Comparison of ENCODE assay signal across 20 cellular contexts in genomic region chr15:57329582-57330367, GRCh38. TPM values are rescaled to one million over a fixed set of nuclear protein-coding genes. Genes with fewer than 3 reads are reported as not detected.
DNase-seq lines count a peak whose midpoint lies in the region; ATAC-seq, FAIRE-seq and TF ChIP-seq lines count a peak whose summit lies in the region.
"Had no signal": no experiment of that assay in that cellular context is flagged by ENCODE, and none has a peak within 500 bp of the region (broad histone marks: within the 10 kb centered on the region; RNA-seq: fewer than 3 reads in every experiment).

No MANE protein-coding gene starts in this region.

- H3K4me3 ChIP-seq in GM23338 (no peak overlapping the region), Loucy (ENCODE audit: low read length, poor library complexity, severe bottlenecking) (peak overlapping the region; percentile 36), neuronal stem cell (ENCODE audit: low read length in 2 of 2) (no peak overlapping the region)
- H3K4me3 ChIP-seq: pancreas had no signal

- H2AFZ ChIP-seq in GM23338 (no peak overlapping the region), Loucy (ENCODE audit: low read length) (peak overlapping the region; percentile 46), neuronal stem cell (ENCODE audit: low read length) (no peak overlapping the region)

- H3K14ac ChIP-seq in neuronal stem cell (ENCODE audit: low read length): peak overlapping the region; percentile 78

- ATAC-seq in GM23338: no peak
- ATAC-seq in GM18498 (IDR thresholded peaks at IDR 0.05; ENCODE audit: unreplicated experiment): no peak
- ATAC-seq: pancreas had no signal

- H4K20me1 ChIP-seq in GM23338 (replicated peaks; ENCODE audit: insufficient read depth) (no peaks in the 10 kb centered on the region), Loucy (ENCODE audit: insufficient read depth, low read length, poor library complexity, severe bottlenecking) (no peaks in the 10 kb centered on the region)

- TF ChIP-seq POLR2A in GM12892 (IDR thresholded peaks at IDR 0.05; ENCODE audit: low read depth, low read length): no peak

- H3K9me3 Mint-ChIP-seq in GM23338: no peaks in the 10 kb centered on the region
- H3K9me3 Mint-ChIP-seq: activated naive CD8-positive, alpha-beta T cell treated with anti-CD3 and anti-CD28 coated beads, Interleukin-2, amount 10 ng/mL, durations not matched to agents 7 days and 5 days; CD8-positive, alpha-beta memory T cell; natural killer cell had no signal

- FAIRE-seq in GM12892 (lab: Jason Lieb, UNC): no peak
- FAIRE-seq: pancreas had no signal

- H2BK15ac ChIP-seq in neuronal stem cell (ENCODE audit: low read length): peak overlapping the region; percentile 61

- H3K4me2 ChIP-seq in GM23338 (no peak overlapping the region), Loucy (ENCODE audit: low read depth, low read length, poor library complexity, severe bottlenecking) (peak overlapping the region; percentile 53), neuronal stem cell (ENCODE audit: insufficient read depth, low read length, poor library complexity, severe bottlenecking) (no peak overlapping the region)

- H3K27ac Mint-ChIP-seq in GM23338: no peak overlapping the region
- H3K27ac Mint-ChIP-seq: activated naive CD8-positive, alpha-beta T cell treated with anti-CD3 and anti-CD28 coated beads, Interleukin-2, amount 10 ng/mL, durations not matched to agents 7 days and 5 days; CD8-positive, alpha-beta memory T cell; natural killer cell had no signal

- H3K27me3 Mint-ChIP-seq in GM23338 (ENCODE audit: insufficient read depth, low read depth, poor library complexity): peaks cover 9% of the 10 kb centered on the region

- H3K4ac ChIP-seq in neuronal stem cell (ENCODE audit: low read length): no peak overlapping the region

- WGBS in neuronal stem cell (ENCODE audit: extremely low coverage in 2 of 2, insufficient read length in 2 of 2, insufficient replicate concordance in 1 of 2), 2 donors: no CpG with 5 or more reads among the region's 13 CpGs

- DNase-seq in GM23338 (ENCODE audit: low spot score) (no peak), UCSD-AML1 (lab: John Stamatoyannopoulos, UW; ENCODE audit: unreplicated experiment) (peak; percentile 46), neuronal stem cell (ENCODE audit: low spot score) (no peak), GM12892 (ENCODE audit: insufficient read length) (no peak), NCI-H2029 treated with DMSO at 0.1 percent for 48 hours (lab: John Stamatoyannopoulos, UW) (no peak)
- DNase-seq: activated effector memory CD4-positive, alpha-beta T cell treated with Interleukin-2 at 50 U/mL for 16 hours; activated naive CD8-positive, alpha-beta T cell treated with anti-CD3 and anti-CD28 coated beads, Interleukin-2, amount 10 ng/mL, durations not matched to agents 7 days and 5 days; CD8-positive, alpha-beta memory T cell; DMS53; GOT3; natural killer cell; NCI-H1048; NCI-H187; NCI-H2227 treated with DMSO at 0.1 percent for 48 hours; NCI-H774; pancreas; SHP77 treated with DMSO at 0.1 percent for 48 hours had no signal

- peak overlapping the region; percentile 14 for H3K23ac ChIP-seq in neuronal stem cell (ENCODE audit: low read depth, low read length, poor library complexity)

- H3F3A ChIP-seq in GM23338 (replicated peaks; ENCODE audit: low read depth) (0 out of 2 replicates have a peak, but pooled peaks cover 6% of the 10 kb centered on the region), Loucy (ENCODE audit: low read depth) (no peaks in the 10 kb centered on the region; the same call in 1 of the 2 replicates)

- no peak overlapping the region for H4K8ac ChIP-seq in neuronal stem cell (ENCODE audit: low read depth, low read length)

- H3K79me2 ChIP-seq in GM23338 (replicated peaks; ENCODE audit: insufficient read depth) (no peaks in the 10 kb centered on the region), Loucy (ENCODE audit: insufficient read depth, low read length) (no peaks in the 10 kb centered on the region)

- H3K9me3 ChIP-seq in Loucy (ENCODE audit: insufficient read depth, low read depth, low read length) (no peaks in the 10 kb centered on the region), neuronal stem cell (replicated peaks in 1 of 2; ENCODE audit: control insufficient read depth in 2 of 2, insufficient read depth in 1 of 2, low read depth in 1 of 2, low read length in 2 of 2) (no peaks in the 10 kb centered on the region)
- H3K9me3 ChIP-seq: pancreas had no signal

- TF ChIP-seq CTCF in GM23338 (conservative IDR thresholded peaks at IDR 0.05; ENCODE audit: low read depth in 2 of 2) (peak; percentile 18 to 22; a peak in 2 of 4 replicates), Loucy (conservative IDR thresholded peaks at IDR 0.05; ENCODE audit: low read length) (no peak)

- H2AK5ac ChIP-seq in neuronal stem cell (ENCODE audit: low read depth, low read length): peak overlapping the region; percentile 62

- no peak overlapping the region for H3K18ac ChIP-seq in neuronal stem cell (ENCODE audit: low read length)

- H3K4me1 Mint-ChIP-seq in GM23338: peaks cover 18% of the 10 kb centered on the region

- H3K36me3 Mint-ChIP-seq in GM23338 (ENCODE audit: low read depth): no peaks in the 10 kb centered on the region; the same call in 2 of the 3 replicates
- H3K36me3 Mint-ChIP-seq: activated naive CD8-positive, alpha-beta T cell treated with anti-CD3 and anti-CD28 coated beads, Interleukin-2, amount 10 ng/mL, durations not matched to agents 7 days and 5 days; CD8-positive, alpha-beta memory T cell; natural killer cell had no signal

- H3K9me2 ChIP-seq in GM23338 (ENCODE audit: insufficient read depth) (no peaks in the 10 kb centered on the region), Loucy (replicated peaks; ENCODE audit: low read depth, low read length) (no peaks in the 10 kb centered on the region)

- H3K27me3 ChIP-seq in GM23338 (ENCODE audit: insufficient read depth): no peaks in the 10 kb centered on the region
- no peaks in the 10 kb centered on the region for H3K27me3 ChIP-seq in Loucy (ENCODE audit: insufficient read depth, low read length, poor library complexity, severe bottlenecking)
- H3K27me3 ChIP-seq in neuronal stem cell (ENCODE audit: control insufficient read depth in 3 of 3, insufficient read depth in 3 of 3, low read depth in 1 of 3, low read length in 3 of 3): peaks cover 0 to 8% (median 0%) of the 10 kb centered on the region in 3 experiments
- H3K27me3 ChIP-seq: pancreas had no signal

- peaks cover 4% of the 10 kb centered on the region for H3K4me1 ChIP-seq in GM23338 (ENCODE audit: insufficient read depth)
- H3K4me1 ChIP-seq in Loucy (ENCODE audit: insufficient read depth, low read length, poor library complexity, severe bottlenecking): peaks cover 17% of the 10 kb centered on the region
- peaks cover 2 to 6% of the 10 kb centered on the region in 2 donors for H3K4me1 ChIP-seq in neuronal stem cell (ENCODE audit: control insufficient read depth in 2 of 2, insufficient read depth in 1 of 2, low read depth in 1 of 2, low read length in 2 of 2)
- H3K4me1 ChIP-seq: pancreas had no signal

- no peak overlapping the region for H2BK12ac ChIP-seq in neuronal stem cell (ENCODE audit: low read length)

- H3K27ac ChIP-seq in GM23338 (ENCODE audit: low read depth): no peak overlapping the region
- no peak overlapping the region for H3K27ac ChIP-seq in neuronal stem cell (replicated peaks; ENCODE audit: low read length)
- H3K27ac ChIP-seq: pancreas had no signal

- no peaks in the 10 kb centered on the region for H3K36me3 ChIP-seq in GM23338 (ENCODE audit: insufficient read depth)
- H3K36me3 ChIP-seq in Loucy (ENCODE audit: insufficient read depth, low read length): no peaks in the 10 kb centered on the region
- H3K36me3 ChIP-seq in neuronal stem cell (replicated peaks in 1 of 2; ENCODE audit: control insufficient read depth in 2 of 2, insufficient read depth in 2 of 2, low read length in 2 of 2): no peaks in the 10 kb centered on the region
- H3K36me3 ChIP-seq: pancreas had no signal

- no peak overlapping the region for H3K4me3 Mint-ChIP-seq in GM23338
- H3K4me3 Mint-ChIP-seq: activated naive CD8-positive, alpha-beta T cell treated with anti-CD3 and anti-CD28 coated beads, Interleukin-2, amount 10 ng/mL, durations not matched to agents 7 days and 5 days; CD8-positive, alpha-beta memory T cell; natural killer cell had no signal

- H3K9ac ChIP-seq in Loucy (ENCODE audit: low read depth, low read length, poor library complexity, severe bottlenecking) (peak overlapping the region; percentile 33), neuronal stem cell (ENCODE audit: low read depth, low read length, poor library complexity) (no peak overlapping the region)

- H2BK120ac ChIP-seq in neuronal stem cell (ENCODE audit: low read depth, low read length): no peak overlapping the region

- no peak overlapping the region for H4K91ac ChIP-seq in neuronal stem cell (ENCODE audit: low read depth, low read length, poor library complexity)

- no peaks in the 10 kb centered on the region for H3K79me1 ChIP-seq in neuronal stem cell (ENCODE audit: low read depth, low read length)

- H2BK5ac ChIP-seq in neuronal stem cell (ENCODE audit: low read length): no peak overlapping the region

RNA-seq across cellular contexts. Expression of gene CGNL1, which starts 46.5 kb away (rescaled TPM):
- 57.8 and 58.0 TPM in 2 replicates for total RNA-seq in GM23338 (2014; rRNA removed; shearing (Covaris generic))
- polyA plus RNA-seq in GM23338 (2016; fragmentation: Nextera tagmentation; extraction: Ambion mirVana): 19.4 and 20.0 TPM in 2 replicates
- 2.3 TPM for polyA plus RNA-seq in neuronal stem cell (2013, experiment 1 of 2)
- polyA plus RNA-seq in neuronal stem cell (2013, experiment 2 of 2): 2.3 TPM
- polyA plus RNA-seq in GM12892 (2012; ENCODE audit: missing spikeins): 0.04 TPM
- total RNA-seq: activated naive CD8-positive, alpha-beta T cell treated with anti-CD3 and anti-CD28 coated beads, Interleukin-2, amount 10 ng/mL, durations not matched to agents 7 days and 5 days; CD8-positive, alpha-beta memory T cell; natural killer cell; T-helper 1 cell treated with Interleukin-12 subunit alpha and Interleukin-12 subunit beta and Interleukin-4 antibody, amounts not matched to agents 30 ng/mL and 1 ng/mL, for 36 hours had no signal
- polyA plus RNA-seq: CD8-positive, alpha-beta memory T cell had no signal
